ENCODE assay signal across 12 cellular contexts in the genomic region with DNA sequence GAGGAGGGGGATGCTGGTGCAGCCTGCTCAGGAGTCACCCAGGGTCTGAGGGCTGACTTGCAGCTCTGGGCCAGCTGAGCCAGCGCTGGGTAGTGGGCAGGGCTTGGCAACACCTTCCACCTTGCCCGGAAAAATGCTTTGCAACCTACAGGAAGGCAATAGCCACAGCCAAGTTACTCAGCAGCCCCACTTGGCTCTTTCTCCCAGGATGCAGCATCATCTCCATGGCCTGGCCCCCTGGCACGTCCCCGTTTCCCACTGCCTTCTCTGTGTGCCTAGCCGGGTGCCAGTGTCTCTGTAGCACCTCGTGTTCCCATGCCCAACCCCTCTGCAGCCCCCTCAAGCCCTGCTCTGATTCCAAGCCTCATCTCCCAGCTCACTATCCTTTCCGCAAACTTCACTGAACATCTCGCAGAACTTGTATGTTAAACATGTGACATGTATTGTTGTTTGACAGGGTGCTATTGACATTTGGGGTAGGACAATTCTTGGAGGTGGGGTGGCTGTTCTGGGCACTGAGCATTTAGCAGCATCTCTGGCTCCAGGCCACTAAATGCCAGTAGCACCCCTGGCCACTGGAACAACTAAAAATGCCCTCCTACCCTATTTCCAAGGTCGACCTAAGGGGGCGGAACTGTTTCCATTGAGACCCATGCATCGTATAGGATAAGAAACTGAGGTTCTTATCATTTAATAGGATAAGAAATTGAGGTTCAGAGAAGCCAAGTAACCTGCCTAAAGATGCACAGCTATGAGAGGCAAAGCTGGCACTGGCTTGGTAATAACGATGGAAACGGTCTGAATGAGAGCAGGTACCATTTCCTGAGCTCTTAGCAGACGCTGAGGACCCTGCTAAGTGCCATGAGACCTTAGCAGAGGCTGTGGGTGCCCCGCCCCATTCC. TPM values are rescaled to one million over a fixed set of nuclear protein-coding genes. Genes with fewer than 3 reads are reported as not detected.
DNase-seq lines count a peak whose midpoint lies in the region; ATAC-seq and TF ChIP-seq lines count a peak whose summit lies in the region.
"Had no signal": no experiment of that assay in that cellular context is flagged by ENCODE, and none has a peak within 500 bp of the region (broad histone marks: within the 10 kb centered on the region; RNA-seq: fewer than 3 reads in every experiment).

No MANE protein-coding gene starts in this region.

- no peaks in the 10 kb centered on the region for H3K27me3 Mint-ChIP-seq in activated T-cell treated with anti-CD3 and anti-CD28 coated beads, Interleukin-2, amount 50 U/mL, for 24 hours
- H3K27me3 Mint-ChIP-seq: natural killer cell treated with Interleukin-12 subunit alpha and Interleukin-12 subunit beta and Interleukin-15 and Interleukin-18, amount 100 ng/mL, for 72 hours had no signal

- peak overlapping the region; percentile 66 for H3K27ac Mint-ChIP-seq in activated T-cell treated with anti-CD3 and anti-CD28 coated beads, Interleukin-2, amount 50 U/mL, for 24 hours
- peak overlapping the region; percentile 6 for H3K27ac Mint-ChIP-seq in stimulated activated effector memory CD8-positive, alpha-beta T cell treated with anti-CD3 and anti-CD28 coated beads, Interleukin-12 subunit alpha, Interleukin-12 subunit beta, amount 100 ng/mL, for 72 hours

- no peaks in the 10 kb centered on the region for H3K9me3 ChIP-seq in body of pancreas
- H3K9me3 ChIP-seq: transverse colon had no signal

- intact Hi-C loops in body of pancreas (cut with DNase I): loop anchor here (10.0 kb wide), 1 partner anchor 415 kb away; no protein-coding TSS in a partner anchor

- no peaks in the 10 kb centered on the region for H3K9me3 Mint-ChIP-seq in activated T-cell treated with anti-CD3 and anti-CD28 coated beads, Interleukin-2, amount 50 U/mL, for 24 hours
- no peaks in the 10 kb centered on the region for H3K9me3 Mint-ChIP-seq in stimulated activated effector memory CD8-positive, alpha-beta T cell treated with anti-CD3 and anti-CD28 coated beads, Interleukin-12 subunit alpha, Interleukin-12 subunit beta, amount 100 ng/mL, for 72 hours
- H3K9me3 Mint-ChIP-seq: natural killer cell treated with Interleukin-12 subunit alpha and Interleukin-12 subunit beta and Interleukin-15 and Interleukin-18, amount 100 ng/mL, for 72 hours had no signal

- 67 to 70% methylated on average over 15 of the region's 15 CpGs for WGBS in body of pancreas, 2 donors

- no peak overlapping the region for H3K4me3 Mint-ChIP-seq in activated T-cell treated with anti-CD3 and anti-CD28 coated beads, Interleukin-2, amount 50 U/mL, for 24 hours
- H3K4me3 Mint-ChIP-seq in stimulated activated effector memory CD8-positive, alpha-beta T cell treated with anti-CD3 and anti-CD28 coated beads, Interleukin-12 subunit alpha, Interleukin-12 subunit beta, amount 100 ng/mL, for 72 hours: no peak overlapping the region
- H3K4me3 Mint-ChIP-seq: natural killer cell treated with Interleukin-12 subunit alpha and Interleukin-12 subunit beta and Interleukin-15 and Interleukin-18, amount 100 ng/mL, for 72 hours had no signal

- no peak for TF ChIP-seq POLR2A in body of pancreas (IDR thresholded peaks at IDR 0.05)

- peaks cover 93% of the 10 kb centered on the region for H3K36me3 Mint-ChIP-seq in activated T-cell treated with anti-CD3 and anti-CD28 coated beads, Interleukin-2, amount 50 U/mL, for 24 hours (ENCODE audit: low read depth)
- peaks cover 88% of the 10 kb centered on the region for H3K36me3 Mint-ChIP-seq in stimulated activated effector memory CD8-positive, alpha-beta T cell treated with anti-CD3 and anti-CD28 coated beads, Interleukin-12 subunit alpha, Interleukin-12 subunit beta, amount 100 ng/mL, for 72 hours

- H3K27ac ChIP-seq in body of pancreas: no peak overlapping the region
- H3K27ac ChIP-seq: coronary artery, transverse colon had no signal

- H3K4me1 ChIP-seq in body of pancreas: peaks cover 19% of the 10 kb centered on the region

- H3K4me1 Mint-ChIP-seq in activated T-cell treated with anti-CD3 and anti-CD28 coated beads, Interleukin-2, amount 50 U/mL, for 24 hours (ENCODE audit: low read depth): peaks cover 42% of the 10 kb centered on the region
- H3K4me1 Mint-ChIP-seq in stimulated activated effector memory CD8-positive, alpha-beta T cell treated with anti-CD3 and anti-CD28 coated beads, Interleukin-12 subunit alpha, Interleukin-12 subunit beta, amount 100 ng/mL, for 72 hours: peaks cover 40% of the 10 kb centered on the region

- no peaks in the 10 kb centered on the region for H3K27me3 ChIP-seq in body of pancreas
- H3K27me3 ChIP-seq: transverse colon had no signal

- DNase-seq in activated T-cell treated with anti-CD3 and anti-CD28 coated beads, Interleukin-2, amount 50 U/mL, for 24 hours: no peak
- no peak for DNase-seq in activated T-cell treated with anti-CD3 and anti-CD28 coated beads for 4 hours
- peak; percentile 79 for DNase-seq in NCI-H2029 (lab: John Stamatoyannopoulos, UW)
- DNase-seq in body of pancreas: peak in 2 of 4 donors; percentile 28 to 44
- DNase-seq in stimulated activated effector memory CD8-positive, alpha-beta T cell treated with anti-CD3 and anti-CD28 coated beads, Interleukin-12 subunit alpha, Interleukin-12 subunit beta, amount 100 ng/mL, for 72 hours (ENCODE audit: low spot score in 2 of 2): no peak
- DNase-seq in SIG-M5 (lab: John Stamatoyannopoulos, UW): no peak
- DNase-seq in central memory CD4-positive, alpha-beta T cell: no peak
- no peak for DNase-seq in occipital lobe (lab: John Stamatoyannopoulos, UW)
- DNase-seq: activated naive CD4-positive, alpha-beta T cell; transverse colon had no signal

- H3K36me3 ChIP-seq in body of pancreas (replicated peaks in 1 of 2; ENCODE audit: insufficient read depth in 1 of 2, low read depth in 2 of 2): peaks cover 0 to 4% of the 10 kb centered on the region in 2 donors

- TF ChIP-seq CTCF in body of pancreas (IDR thresholded peaks at IDR 0.05): no peak

- peak; percentile 47 for ATAC-seq in body of pancreas
- peak; percentile 59 for ATAC-seq in stimulated activated effector memory CD8-positive, alpha-beta T cell treated with anti-CD3 and anti-CD28 coated beads, Interleukin-12 subunit alpha, Interleukin-12 subunit beta, amount 100 ng/mL, for 72 hours

- no peak overlapping the region for H3K4me3 ChIP-seq in body of pancreas
- H3K4me3 ChIP-seq: coronary artery, transverse colon had no signal

RNA-seq across cellular contexts. Expression of a gene that starts 12.2 kb away (rescaled TPM):
- total RNA-seq in body of pancreas: 10 to 100 TPM; 29.8 to 51.1 TPM
- 8.1 TPM for total RNA-seq in occipital lobe

RNA-seq across cellular contexts. Expression of a gene that starts 14.3 kb away (rescaled TPM):
- total RNA-seq in body of pancreas: 10 to 100 TPM; 15.0 to 21.4 TPM
- 20.4 TPM for total RNA-seq in occipital lobe

RNA-seq across cellular contexts. Expression of a gene that starts 53.1 kb away (rescaled TPM):
- total RNA-seq in body of pancreas (1 to 10 TPM; 6.5 to 6.6 TPM), occipital lobe (0.47 TPM)
